Comparison of ENCODE assay signal across 8 cellular contexts in the genomic region with DNA sequence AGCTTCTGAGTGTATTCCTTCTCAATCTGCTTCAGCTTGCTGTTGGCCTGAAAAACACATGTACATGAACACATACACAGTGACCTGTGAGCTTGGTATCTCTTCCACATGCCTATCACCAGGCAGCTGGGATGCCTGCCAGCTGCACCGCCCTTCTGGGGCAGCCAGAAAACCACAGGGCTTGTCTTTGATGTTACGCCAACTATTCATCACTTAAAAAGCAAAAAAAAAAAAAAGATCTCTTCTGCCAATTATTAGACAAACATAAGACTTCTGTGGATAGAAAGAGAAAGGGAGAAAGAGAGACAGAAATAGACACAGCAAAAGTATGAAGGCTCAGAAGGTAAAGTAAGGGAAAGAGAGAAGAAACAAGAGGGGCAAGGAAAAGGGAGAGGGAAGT.
A peak's percentile ranks its signal among the peaks of the same experiment; 100 is the strongest.
DNase-seq lines count a peak whose midpoint lies in the region; ATAC-seq, FAIRE-seq and TF ChIP-seq lines count a peak whose summit lies in the region.

No MANE protein-coding gene starts in this region.

- H2AFZ ChIP-seq in keratinocyte (ENCODE audit: control insufficient read depth, low read length): no peak overlapping the region

- intact Hi-C loops in CD14-positive monocyte (cut with micrococcal nuclease): no loop called here

- H3K36me3 Mint-ChIP-seq in activated naive CD8-positive, alpha-beta T cell treated with anti-CD3 and anti-CD28 coated beads, Interleukin-2, amount 50 U/mL, for 24 hours (ENCODE audit: low read depth): no peaks in the 10 kb centered on the region
- H3K36me3 Mint-ChIP-seq in CD14-positive monocyte: no peaks in the 10 kb centered on the region

- H3K27ac ChIP-seq in RWPE1 (no peak overlapping the region), keratinocyte (ENCODE audit: control insufficient read depth, insufficient read depth, low read length) (peak overlapping the region; percentile 55)

- no peak overlapping the region for H3K4me3 Mint-ChIP-seq in activated naive CD8-positive, alpha-beta T cell treated with anti-CD3 and anti-CD28 coated beads, Interleukin-2, amount 50 U/mL, for 24 hours
- H3K4me3 Mint-ChIP-seq in CD14-positive monocyte: no peak overlapping the region

- FAIRE-seq in keratinocyte (lab: Jason Lieb, UNC): peak; percentile 94

- CTCF ChIA-PET in RWPE1 (lab: Yijun Ruan, JAX): no interaction called here

- H3K9me3 ChIP-seq in keratinocyte (ENCODE audit: control insufficient read depth, low read depth, low read length): no peaks in the 10 kb centered on the region

- H3K4me2 ChIP-seq in keratinocyte (ENCODE audit: control insufficient read depth, extremely low read depth, insufficient read depth, low read depth, low read length): peak overlapping the region; percentile 43

- DNase-seq in ACHN (peak; percentile 98), HFF-Myc (ENCODE audit: extremely low read depth, low read depth) (peak; percentile 81), RWPE1 (ENCODE audit: low spot score) (peak; percentile 84), keratinocyte (ENCODE audit: low read depth, low spot score) (peak; percentile 54), CD14-positive monocyte (ENCODE audit: low spot score) (no peak)
- DNase-seq in activated naive CD8-positive, alpha-beta T cell treated with anti-CD3 and anti-CD28 coated beads, Interleukin-2, amount 50 U/mL, for 24 hours: peak; percentile 35
- peak; percentile 2 to 16 for DNase-seq in stimulated activated CD8-positive, alpha-beta memory T cell treated with anti-CD3 and anti-CD28 coated beads, Interleukin-7, amount 100 ng/mL, for 4 hours (ENCODE audit: low read depth in 2 of 2)

- H3K36me3 ChIP-seq in keratinocyte (ENCODE audit: control insufficient read depth in 2 of 2, extremely low read depth in 1 of 2, insufficient read depth in 2 of 2, low read length in 2 of 2): no peaks in the 10 kb centered on the region

- H3K9me1 ChIP-seq in keratinocyte (ENCODE audit: control insufficient read depth, extremely low read depth, insufficient read depth, low read length): no peaks in the 10 kb centered on the region

- peaks cover 7% of the 10 kb centered on the region for H3K27me3 Mint-ChIP-seq in activated naive CD8-positive, alpha-beta T cell treated with anti-CD3 and anti-CD28 coated beads, Interleukin-2, amount 50 U/mL, for 24 hours
- peaks cover 2 to 6% (median 3%) of the 10 kb centered on the region in 3 donors for H3K27me3 Mint-ChIP-seq in CD14-positive monocyte (ENCODE audit: low read depth in 3 of 3)

- peaks cover 17% of the 10 kb centered on the region for H3K4me1 Mint-ChIP-seq in activated naive CD8-positive, alpha-beta T cell treated with anti-CD3 and anti-CD28 coated beads, Interleukin-2, amount 50 U/mL, for 24 hours
- no peaks in the 10 kb centered on the region for H3K4me1 Mint-ChIP-seq in CD14-positive monocyte

- H3K9ac ChIP-seq in keratinocyte (ENCODE audit: control insufficient read depth, extremely low read depth, insufficient read depth, low read length): no peak overlapping the region

- H3K27me3 ChIP-seq in keratinocyte (ENCODE audit: control insufficient read depth, extremely low read depth, insufficient read depth, low read length): no peaks in the 10 kb centered on the region

- H4K20me1 ChIP-seq in keratinocyte (ENCODE audit: control insufficient read depth, extremely low read depth, insufficient read depth, low read length): no peaks in the 10 kb centered on the region

- dilution Hi-C loops in keratinocyte (cut with MboI; ENCODE audit: extremely low pct_ligation_motif_present, low sequenced_read_pairs): no loop called here

- H3K79me2 ChIP-seq in keratinocyte (ENCODE audit: control insufficient read depth, insufficient read depth, low read length): no peaks in the 10 kb centered on the region

- no peak overlapping the region for H3K27ac Mint-ChIP-seq in activated naive CD8-positive, alpha-beta T cell treated with anti-CD3 and anti-CD28 coated beads, Interleukin-2, amount 50 U/mL, for 24 hours
- no peak overlapping the region for H3K27ac Mint-ChIP-seq in CD14-positive monocyte

- H3K9me3 Mint-ChIP-seq in activated naive CD8-positive, alpha-beta T cell treated with anti-CD3 and anti-CD28 coated beads, Interleukin-2, amount 50 U/mL, for 24 hours: peaks cover 5% of the 10 kb centered on the region
- H3K9me3 Mint-ChIP-seq in CD14-positive monocyte: peaks cover 0 to 4% (median 2%) of the 10 kb centered on the region in 7 donors

- no peak for TF ChIP-seq CTCF in HFF-Myc (IDR thresholded peaks at IDR 0.05; ENCODE audit: low read depth, low read length, missing control alignments)
- no peak for TF ChIP-seq CTCF in RWPE1 (conservative IDR thresholded peaks at IDR 0.05; ENCODE audit: low read depth)
- no peak for TF ChIP-seq CTCF in keratinocyte (optimal IDR thresholded peaks at IDR 0.05 in 1 of 3, IDR thresholded peaks at IDR 0.05 in 1 of 3, conservative IDR thresholded peaks at IDR 0.05 in 1 of 3; ENCODE audit: extremely low read depth in 1 of 3, insufficient read depth in 2 of 3, low read length in 3 of 3)
- TF ChIP-seq CTCF in CD14-positive monocyte (IDR thresholded peaks at IDR 0.05): no peak

- POLR2A ChIA-PET in RWPE1 (lab: Yijun Ruan, JAX; ENCODE audit: low non-redundant PET): no interaction called here

- peaks cover 19% of the 10 kb centered on the region for H3K4me1 ChIP-seq in keratinocyte (ENCODE audit: control insufficient read depth, extremely low read depth, insufficient read depth, low read length)

- H3K4me3 ChIP-seq in HFF-Myc (replicated peaks; ENCODE audit: low read depth, low read length) (no peak overlapping the region), keratinocyte (ENCODE audit: control insufficient read depth in 2 of 3, extremely low read depth in 1 of 3, insufficient read depth in 2 of 3, low read depth in 1 of 3, low read length in 3 of 3) (no peak overlapping the region)

- peak; percentile 63 for ATAC-seq in activated naive CD8-positive, alpha-beta T cell treated with anti-CD3 and anti-CD28 coated beads, Interleukin-2, amount 50 U/mL, for 24 hours
- no peak for ATAC-seq in HG02623 (IDR thresholded peaks at IDR 0.05; ENCODE audit: unreplicated experiment)

- in situ Hi-C loops in ACHN (cut with HindIII; ENCODE audit: low pct_ligation_motif_present, low pct_unique_long_range_greater_than_20kb, low sequenced_read_pairs): no loop called here
